Comparison of ENCODE assay signal across 1 cellular context in the genomic region with DNA sequence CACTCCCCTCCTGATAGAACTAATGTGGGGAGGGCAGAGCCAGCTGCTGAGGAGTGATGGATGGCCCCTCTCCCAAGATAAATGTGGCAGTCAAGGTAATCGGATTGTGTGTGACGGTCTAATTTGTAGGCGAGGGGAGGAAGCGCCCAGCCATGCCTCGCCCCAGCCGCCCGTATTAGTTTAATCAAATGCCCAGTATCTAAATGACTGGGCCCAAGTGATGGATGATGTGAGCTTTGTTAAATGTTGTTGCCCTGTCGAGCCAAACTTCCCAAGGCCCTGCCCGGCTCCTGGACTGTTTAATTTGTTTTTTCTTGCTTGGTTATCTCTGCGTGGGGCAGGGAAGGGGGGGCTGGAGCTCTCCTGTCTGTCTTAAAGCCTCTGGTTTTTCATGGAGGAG.
TF ChIP-seq lines count a peak whose summit lies in the region.

No MANE protein-coding gene starts in this region.

TF ChIP-seq in IMR-90, 13 proteins besides CTCF, POLR2A, EP300 and RAD21 (continued from another document):
- TF ChIP-seq, protein P1, sequence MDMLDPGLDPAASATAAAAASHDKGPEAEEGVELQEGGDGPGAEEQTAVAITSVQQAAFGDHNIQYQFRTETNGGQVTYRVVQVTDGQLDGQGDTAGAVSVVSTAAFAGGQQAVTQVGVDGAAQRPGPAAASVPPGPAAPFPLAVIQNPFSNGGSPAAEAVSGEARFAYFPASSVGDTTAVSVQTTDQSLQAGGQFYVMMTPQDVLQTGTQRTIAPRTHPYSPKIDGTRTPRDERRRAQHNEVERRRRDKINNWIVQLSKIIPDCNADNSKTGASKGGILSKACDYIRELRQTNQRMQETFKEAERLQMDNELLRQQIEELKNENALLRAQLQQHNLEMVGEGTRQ (IDR thresholded peaks at IDR 0.05; ENCODE audit: low read depth, low read length) = no peak
- no peak for TF ChIP-seq CEBPB (IDR thresholded peaks at IDR 0.05; ENCODE audit: low read depth, low read length)
TF ChIP-seq in IMR-90: peak in this region for 0.
